Comparison of ENCODE assay signal across 9 cellular contexts in the genomic region with DNA sequence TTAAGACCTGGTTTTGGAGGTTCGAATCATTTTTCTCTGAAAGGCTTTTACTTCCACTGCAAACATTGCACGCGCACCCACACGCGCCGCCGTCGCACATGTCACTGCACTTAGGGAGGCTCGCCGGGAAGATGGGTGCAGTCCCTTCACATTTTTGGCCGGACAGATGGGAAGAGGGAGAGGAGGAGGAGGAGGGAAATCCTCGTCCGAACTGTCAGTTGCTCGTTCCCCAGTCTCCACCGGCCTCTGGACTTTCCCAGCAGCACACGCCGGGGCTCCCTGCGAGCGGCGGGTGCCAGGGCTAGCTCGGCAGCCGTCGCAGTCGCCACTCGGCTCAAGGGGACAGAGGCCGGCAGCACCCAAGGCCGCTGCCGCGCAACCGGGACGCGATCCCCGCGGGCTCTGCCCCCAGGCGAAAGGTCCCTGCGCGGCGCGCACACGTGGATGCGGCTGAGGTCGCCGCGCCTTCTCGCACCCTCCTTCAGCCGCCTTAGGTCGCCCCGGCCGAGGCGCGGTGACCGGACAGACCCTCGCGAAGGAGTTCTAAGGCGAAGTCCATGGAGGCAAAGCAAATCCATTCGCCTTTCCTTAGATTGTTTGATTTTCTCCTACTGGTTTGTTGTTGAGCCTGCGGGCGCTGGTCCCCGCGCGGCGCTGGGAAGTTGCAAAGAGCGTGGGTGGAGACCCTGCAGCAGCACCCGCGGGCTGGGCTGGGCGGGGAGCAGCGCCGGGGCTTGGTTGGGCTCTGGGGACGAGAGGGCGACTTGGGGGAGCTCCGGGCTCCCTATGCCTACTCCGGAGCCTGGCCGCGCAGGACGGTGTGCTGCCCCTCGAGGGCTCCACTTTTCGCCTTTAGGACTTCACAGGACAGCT. TPM values are rescaled to one million over a fixed set of nuclear protein-coding genes. Genes with fewer than 3 reads are reported as not detected.
DNase-seq lines count a peak whose midpoint lies in the region; ATAC-seq, FAIRE-seq and TF ChIP-seq lines count a peak whose summit lies in the region.
"Had no signal": no experiment of that assay in that cellular context is flagged by ENCODE, and none has a peak within 500 bp of the region (broad histone marks: within the 10 kb centered on the region; RNA-seq: fewer than 3 reads in every experiment).

No MANE protein-coding gene starts in this region.

- RAD21 ChIA-PET in HCT116 (lab: Charles Lee; ENCODE audit: low non-redundant PET in 1 of 2, low total read pairs in 2 of 2, uncharacterized antibody in 2 of 2, unreplicated experiment in 2 of 2) = no interaction called here

- H3K9me3 Mint-ChIP-seq in osteocyte (ENCODE audit: unreplicated experiment) = no peaks in the 10 kb centered on the region

- H3K79me2 ChIP-seq in HCT116 (ENCODE audit: insufficient read depth, low read length) = no peaks in the 10 kb centered on the region

- CTCF ChIA-PET in HCT116 (lab: Charles Lee) = interaction anchor here (0.7 to 3.3 kb wide), 5 partner anchors 14 to 60 kb away, joined by 3 to 11 read pairs (median 4); no protein-coding TSS in a partner anchor

- peak; percentile 78 for FAIRE-seq in GM12892 (lab: Jason Lieb, UNC)

- peaks cover 2 to 39% of the 10 kb centered on the region in 2 experiments; a peak in 3 of 4 replicates for H3K4me1 ChIP-seq in HCT116 (ENCODE audit: control insufficient read depth in 1 of 2, insufficient read depth in 2 of 2, low read length in 2 of 2)

- peak overlapping the region; percentile 95 for H2AFZ ChIP-seq in HCT116 (ENCODE audit: low read depth, low read length, poor library complexity, severe bottlenecking)

- H3K4me1 Mint-ChIP-seq in osteocyte (ENCODE audit: unreplicated experiment) = peaks cover 25% of the 10 kb centered on the region

- peak; percentile 30 for ATAC-seq in HCT116

- H3K27ac ChIP-seq in HCT116 (ENCODE audit: low read depth, low read length) = no peak overlapping the region
- H3K27ac ChIP-seq: epithelial cell of prostate had no signal

- H3K9me2 ChIP-seq in HCT116 (ENCODE audit: insufficient read depth) = no peaks in the 10 kb centered on the region

- no peak for TF ChIP-seq RAD21 in HCT116 (IDR thresholded peaks at IDR 0.05; ENCODE audit: low read depth)

- H3K36me3 ChIP-seq in HCT116 (ENCODE audit: control insufficient read depth in 1 of 2, insufficient read depth in 2 of 2, low read length in 2 of 2) = no peaks in the 10 kb centered on the region

- H3K9ac ChIP-seq in HCT116 (ENCODE audit: low read length) = peak overlapping the region; percentile 46

- H3K27me3 Mint-ChIP-seq in osteocyte (ENCODE audit: unreplicated experiment) = peaks cover 5% of the 10 kb centered on the region

- H3K4me3 Mint-ChIP-seq in osteocyte (ENCODE audit: unreplicated experiment) = peak overlapping the region; percentile 81

- DNase-seq in GM12892 (ENCODE audit: insufficient read length) = no peak
- DNase-seq in HCT116 (ENCODE audit: low read depth, low spot score) = no peak
- DNase-seq in NCI-H1105 (lab: John Stamatoyannopoulos, UW) = peak; percentile 43
- peak; percentile 82 for DNase-seq in activated CD8-positive, alpha-beta memory T cell treated with anti-CD3 and anti-CD28 coated beads, Interleukin-2, amount 50 U/mL, for 48 hours
- peak; percentile 13 for DNase-seq in fibroblast of the aortic adventitia (ENCODE audit: low read depth)
- DNase-seq in osteocyte (ENCODE audit: extremely low spot score, unreplicated experiment) = no peak
- no peak for DNase-seq in foreskin melanocyte
- no peak for DNase-seq in AG08395 (ENCODE audit: low spot score)

- TF ChIP-seq CTCF in HCT116 (IDR thresholded peaks at IDR 0.05 in 2 of 3, conservative IDR thresholded peaks at IDR 0.05 in 1 of 3; ENCODE audit: borderline replicate concordance in 1 of 3, insufficient read depth in 1 of 3, low read depth in 2 of 3, low read length in 2 of 3) (no peak), fibroblast of the aortic adventitia (IDR thresholded peaks at IDR 0.05; ENCODE audit: insufficient read depth, low read length) (no peak), osteocyte (IDR thresholded peaks at IDR 0.05) (no peak)

- POLR2A ChIA-PET in HCT116 (lab: Charles Lee) = interaction anchor here (0.8 kb wide), 1 partner anchor 23 kb away, joined by 3 read pairs; no protein-coding TSS in a partner anchor

- H3K9me3 ChIP-seq in HCT116 (ENCODE audit: control insufficient read depth in 1 of 2, insufficient read depth in 1 of 2, low read depth in 1 of 2, low read length in 2 of 2) = no peaks in the 10 kb centered on the region

- TF ChIP-seq POLR2A in GM12892 (IDR thresholded peaks at IDR 0.05; ENCODE audit: low read depth, low read length) (no peak), HCT116 (IDR thresholded peaks at IDR 0.05; ENCODE audit: borderline replicate concordance, extremely low read depth, insufficient read depth, insufficient read length) (no peak)

- peak overlapping the region; percentile 93 for H3K4me2 ChIP-seq in HCT116 (ENCODE audit: low read length)

- H3K27ac Mint-ChIP-seq in osteocyte (ENCODE audit: unreplicated experiment) = no peak overlapping the region

- BruUV-seq in HCT116 (replicated peaks; lab: Mats Ljungman, UMichigan) = no TSS peak

- H3K4me3 ChIP-seq in HCT116 (replicated peaks in 1 of 2; ENCODE audit: low read depth in 1 of 2, low read length in 2 of 2) = peak overlapping the region; percentile 55 to 64
- peak overlapping the region; percentile 67 for H3K4me3 ChIP-seq in fibroblast of the aortic adventitia (ENCODE audit: low read depth, low read length)

- H3K27me3 ChIP-seq in HCT116 (ENCODE audit: insufficient read depth, low read length) = no peaks in the 10 kb centered on the region

- H4K20me1 ChIP-seq in HCT116 (ENCODE audit: insufficient read depth) = no peaks in the 10 kb centered on the region

- no peaks in the 10 kb centered on the region for H3K36me3 Mint-ChIP-seq in osteocyte (ENCODE audit: unreplicated experiment)

- intact Hi-C loops in HCT116 (cut with micrococcal nuclease) = loop anchor here (5.0 kb wide), 1 partner anchor 1010 kb away; no protein-coding TSS in a partner anchor

TF ChIP-seq in HCT116, 20 proteins besides CTCF, POLR2A, EP300 and RAD21:
- TF ChIP-seq CBX3 (IDR thresholded peaks at IDR 0.05; ENCODE audit: low read depth) (0 out of 2 replicates have a peak, but pooled peaks have one; percentile 13), ZFX (IDR thresholded peaks at IDR 0.05) (peak; percentile 13; the same call in 1 of the 2 replicates), SRF (IDR thresholded peaks at IDR 0.05; ENCODE audit: low read depth) (no peak), YY1 (IDR thresholded peaks at IDR 0.05; ENCODE audit: extremely low read depth, insufficient replicate concordance, low read depth, low read length) (peak; percentile 2)
- TF ChIP-seq, protein P1, sequence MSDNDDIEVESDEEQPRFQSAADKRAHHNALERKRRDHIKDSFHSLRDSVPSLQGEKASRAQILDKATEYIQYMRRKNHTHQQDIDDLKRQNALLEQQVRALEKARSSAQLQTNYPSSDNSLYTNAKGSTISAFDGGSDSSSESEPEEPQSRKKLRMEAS (IDR thresholded peaks at IDR 0.05) = peak; percentile 71

RNA-seq across cellular contexts. Expression of a gene that starts 1.2 kb away (rescaled TPM):
- polyA plus RNA-seq in GM12892 (2012; ENCODE audit: missing spikeins) = 34.5 TPM
- total RNA-seq in HCT116 (2021; ENCODE audit: unreplicated experiment) (3.7 TPM), fibroblast of the aortic adventitia (ENCODE audit: low replicate concordance) (0.54 and 1.6 TPM in 2 replicates), osteocyte (0.83 and 0.86 TPM in 2 replicates)
- polyA plus RNA-seq in HCT116 (2012) = 0.79 and 0.81 TPM in 2 replicates

Comparison
In these comparisons a context has a peak if more than half of its experiments do, and no peak if none do; other contexts are left out.
1. DNase-seq: peak in NCI-H1105 (single experiment), activated CD8-positive, alpha-beta memory T cell treated with anti-CD3 and anti-CD28 coated beads, Interleukin-2, amount 50 U/mL, for 48 hours (single experiment) and fibroblast of the aortic adventitia (single experiment); none in GM12892 (single experiment), HCT116 (single experiment), osteocyte (single experiment), foreskin melanocyte (single experiment) and AG08395 (single experiment).